8 cellular contexts compared by ENCODE assay signal in genomic region chr22:22235564-22235963, GRCh38. TPM values are rescaled to one million over a fixed set of nuclear protein-coding genes. Genes with fewer than 3 reads are reported as not detected.
DNase-seq lines count a peak whose midpoint lies in the region; ATAC-seq and TF ChIP-seq lines count a peak whose summit lies in the region.

No MANE protein-coding gene starts in this region.

- H3K9me3 Mint-ChIP-seq in Caco-2 (ENCODE audit: unreplicated experiment): no peaks in the 10 kb centered on the region
- no peaks in the 10 kb centered on the region for H3K9me3 Mint-ChIP-seq in activated T-cell treated with anti-CD3 and anti-CD28 coated beads, Interleukin-2, amount 50 U/mL, for 72 hours

- H3K27me3 Mint-ChIP-seq in Caco-2 (ENCODE audit: insufficient read depth, unreplicated experiment): no peaks in the 10 kb centered on the region
- no peaks in the 10 kb centered on the region for H3K27me3 Mint-ChIP-seq in activated T-cell treated with anti-CD3 and anti-CD28 coated beads, Interleukin-2, amount 50 U/mL, for 72 hours (ENCODE audit: low read depth)

- DNase-seq in Caco-2: no peak
- DNase-seq in NB4 (ENCODE audit: low read depth): peak; percentile 32
- peak; percentile 65 to 75 for DNase-seq in activated T-cell treated with anti-CD3 and anti-CD28 coated beads, Interleukin-2, amount 50 U/mL, for 72 hours
- DNase-seq in iPS-NIHi11 (ENCODE audit: low spot score): peak; percentile 56
- peak; percentile 27 to 43 for DNase-seq in stimulated activated CD8-positive, alpha-beta memory T cell treated with anti-CD3 and anti-CD28 coated beads, Interleukin-2, amount 100 ng/mL, for 48 hours (ENCODE audit: low read depth in 2 of 2)
- no peak for DNase-seq in putamen (ENCODE audit: low spot score)
- no peak for DNase-seq in Ammon's horn (ENCODE audit: low spot score)
- DNase-seq in NAMALWA (ENCODE audit: low spot score): no peak

- H3K4me3 Mint-ChIP-seq in Caco-2 (ENCODE audit: unreplicated experiment): no peak overlapping the region
- no peak overlapping the region for H3K4me3 Mint-ChIP-seq in activated T-cell treated with anti-CD3 and anti-CD28 coated beads, Interleukin-2, amount 50 U/mL, for 72 hours

- CTCF ChIA-PET in Caco-2 (lab: Charles Lee): interaction anchor here (0.6 kb wide), 1 partner anchor 28 kb away, joined by 3 read pairs; no protein-coding TSS in a partner anchor

- no TSS peak for BruUV-seq in Caco-2 (replicated peaks; lab: Mats Ljungman, UMichigan)

- H3K36me3 ChIP-seq in Caco-2 (ENCODE audit: control insufficient read depth, insufficient read depth, low read length): no peaks in the 10 kb centered on the region

- H3K36me3 Mint-ChIP-seq in Caco-2 (ENCODE audit: insufficient read depth, unreplicated experiment): no peaks in the 10 kb centered on the region
- H3K36me3 Mint-ChIP-seq in activated T-cell treated with anti-CD3 and anti-CD28 coated beads, Interleukin-2, amount 50 U/mL, for 72 hours (ENCODE audit: insufficient read depth in 2 of 2): no peaks in the 10 kb centered on the region

- H3K4me3 ChIP-seq in Caco-2 (ENCODE audit: low read depth, low read length) (no peak overlapping the region), NB4 (ENCODE audit: low read depth, low read length) (no peak overlapping the region)

- no peak for TF ChIP-seq POLR2A in NB4 (IDR thresholded peaks at IDR 0.05; ENCODE audit: extremely low read depth, insufficient read length)

- no peaks in the 10 kb centered on the region for H3K9me3 ChIP-seq in Caco-2

- H3K4me1 ChIP-seq in Caco-2: peaks cover 9% of the 10 kb centered on the region

- H3K27me3 ChIP-seq in Caco-2 (replicated peaks; ENCODE audit: control insufficient read depth, insufficient read depth, low read length): no peaks in the 10 kb centered on the region

- POLR2A ChIA-PET in Caco-2 (lab: Charles Lee): no interaction called here

- H3K4me1 Mint-ChIP-seq in Caco-2 (ENCODE audit: low read depth, unreplicated experiment): no peaks in the 10 kb centered on the region
- peaks cover 18% of the 10 kb centered on the region for H3K4me1 Mint-ChIP-seq in activated T-cell treated with anti-CD3 and anti-CD28 coated beads, Interleukin-2, amount 50 U/mL, for 72 hours (ENCODE audit: low read depth)

- peak; percentile 64 to 66 for ATAC-seq in activated T-cell treated with anti-CD3 and anti-CD28 coated beads, Interleukin-2, amount 50 U/mL, for 72 hours (replicated peaks in 1 of 2)

- peak; percentile 27 to 30 for TF ChIP-seq CTCF in Caco-2 (IDR thresholded peaks at IDR 0.05; ENCODE audit: insufficient read depth in 1 of 2, low read depth in 1 of 2, low read length in 1 of 2, severe bottlenecking in 1 of 2, unreplicated experiment in 1 of 2)
- TF ChIP-seq CTCF in NB4 (IDR thresholded peaks at IDR 0.05; ENCODE audit: low read depth, low read length): peak; percentile 40

- no peak overlapping the region for H3K27ac Mint-ChIP-seq in Caco-2 (ENCODE audit: unreplicated experiment)
- no peak overlapping the region for H3K27ac Mint-ChIP-seq in activated T-cell treated with anti-CD3 and anti-CD28 coated beads, Interleukin-2, amount 50 U/mL, for 72 hours

- intact Hi-C loops in Caco-2 (cut with micrococcal nuclease; ENCODE audit: unreplicated experiment): no loop called here

RNA-seq across cellular contexts. Expression of gene VPREB1, which starts 9.0 kb away (rescaled TPM):
- total RNA-seq in Caco-2 (2022): not detected in 2 replicates
- total RNA-seq in activated T-cell treated with anti-CD3 and anti-CD28 coated beads, Interleukin-2, amount 50 U/mL, for 72 hours: not detected

Comparison
In these comparisons a context has a peak if more than half of its experiments do, and no peak if none do; other contexts are left out.
1. DNase-seq: peak in NB4 (single experiment), activated T-cell treated with anti-CD3 and anti-CD28 coated beads, Interleukin-2, amount 50 U/mL, for 72 hours (2 of 2), iPS-NIHi11 (single experiment) and stimulated activated CD8-positive, alpha-beta memory T cell treated with anti-CD3 and anti-CD28 coated beads, Interleukin-2, amount 100 ng/mL, for 48 hours (2 of 2); none in Caco-2 (0 of 2), putamen (single experiment), Ammon's horn (single experiment) and NAMALWA (single experiment).